ENCODE assay signal across 13 cellular contexts in genomic region chr12:56102683-56103065, GRCh38. TPM values are rescaled to one million over a fixed set of nuclear protein-coding genes. Genes with fewer than 3 reads are reported as not detected.
DNase-seq lines count a peak whose midpoint lies in the region; ATAC-seq and TF ChIP-seq lines count a peak whose summit lies in the region.
"Had no signal": no experiment of that assay in that cellular context is flagged by ENCODE, and none has a peak within 500 bp of the region (broad histone marks: within the 10 kb centered on the region; RNA-seq: fewer than 3 reads in every experiment).

No MANE protein-coding gene starts in this region.

- H3K36me3 ChIP-seq in PC-9 (ENCODE audit: low read depth), result peaks cover 20% of the 10 kb centered on the region
- peaks cover 11% of the 10 kb centered on the region for H3K36me3 ChIP-seq in effector memory CD4-positive, alpha-beta T cell (ENCODE audit: control insufficient read depth, insufficient read depth, low read length)
- H3K36me3 ChIP-seq in osteoblast (ENCODE audit: insufficient read depth, low read length), result peaks cover 12% of the 10 kb centered on the region

- peaks cover 25% of the 10 kb centered on the region for H3K4me1 ChIP-seq in PC-9 (replicated peaks; ENCODE audit: insufficient read depth)
- peaks cover 36% of the 10 kb centered on the region for H3K4me1 ChIP-seq in effector memory CD4-positive, alpha-beta T cell (ENCODE audit: control insufficient read depth, insufficient read depth, low read length, poor library complexity, severe bottlenecking)
- peaks cover 18% of the 10 kb centered on the region for H3K4me1 ChIP-seq in osteoblast (ENCODE audit: insufficient read depth, low read length)

- H3K27ac Mint-ChIP-seq in activated naive CD4-positive, alpha-beta T cell treated with anti-CD3 and anti-CD28 coated beads for 36 hours, result peak overlapping the region; percentile 99
- H3K27ac Mint-ChIP-seq in stimulated activated naive CD8-positive, alpha-beta T cell treated with anti-CD3 and anti-CD28 coated beads, Interleukin-15, amount 100 ng/mL, for 72 hours, result peak overlapping the region in 1 of 2 donors; percentile 98

- H3K9me3 Mint-ChIP-seq in activated naive CD4-positive, alpha-beta T cell treated with anti-CD3 and anti-CD28 coated beads for 36 hours, result no peaks in the 10 kb centered on the region
- no peaks in the 10 kb centered on the region for H3K9me3 Mint-ChIP-seq in stimulated activated naive CD8-positive, alpha-beta T cell treated with anti-CD3 and anti-CD28 coated beads, Interleukin-15, amount 100 ng/mL, for 72 hours

- intact Hi-C loops in activated naive CD4-positive, alpha-beta T cell treated with anti-CD3 and anti-CD28 coated beads for 36 hours (cut with micrococcal nuclease), result loop anchor here (5.0 kb wide), 1 partner anchor 105 kb away; the partner anchor contains the start of gene SUOX
- intact Hi-C loops in PC-9 (cut with micrococcal nuclease; ENCODE audit: unreplicated experiment), result no loop called here

- H3K27ac ChIP-seq in PC-9 (no peak overlapping the region; the same call in 1 of the 2 replicates), osteoblast (ENCODE audit: low read depth, low read length) (no peak overlapping the region)
- peak overlapping the region; percentile 87 for H3K27ac ChIP-seq in effector memory CD4-positive, alpha-beta T cell (ENCODE audit: insufficient read depth, low read length, poor library complexity, severe bottlenecking)
- H3K27ac ChIP-seq: brain microvascular endothelial cell, foreskin keratinocyte had no signal

- H3F3A ChIP-seq in PC-9 (ENCODE audit: insufficient read depth, low read depth), result peaks cover 53% of the 10 kb centered on the region

- H3K79me2 ChIP-seq in PC-9 (ENCODE audit: low read depth) (peaks cover 33% of the 10 kb centered on the region), osteoblast (ENCODE audit: insufficient read depth, low read length) (peaks cover 33% of the 10 kb centered on the region)

- H4K20me1 ChIP-seq in PC-9 (ENCODE audit: insufficient read depth) (peaks cover 15% of the 10 kb centered on the region), osteoblast (ENCODE audit: insufficient read depth, low read length) (peaks cover 3% of the 10 kb centered on the region)

- no peak for DNase-seq in activated naive CD4-positive, alpha-beta T cell treated with anti-CD3 and anti-CD28 coated beads for 36 hours
- no peak for DNase-seq in activated naive CD4-positive, alpha-beta T cell treated with Interleukin-2 at 50 U/mL for 16 hours
- DNase-seq in PC-9 (no peak), GM10266 (ENCODE audit: extremely low spot score) (no peak), cerebellar cortex (ENCODE audit: low spot score) (no peak), osteoblast (ENCODE audit: insufficient read length, low spot score, missing footprints) (no peak)
- no peak for DNase-seq in effector memory CD4-positive, alpha-beta T cell
- DNase-seq in stimulated activated naive CD8-positive, alpha-beta T cell treated with anti-CD3 and anti-CD28 coated beads, Interleukin-15, amount 100 ng/mL, for 72 hours, result no peak
- DNase-seq: brain microvascular endothelial cell; effector CD4-positive, alpha-beta T cell; foreskin keratinocyte; NCI-H748 treated with DMSO at 0.1 percent for 48 hours; SHP77 had no signal

- H3K27me3 ChIP-seq in PC-9 (ENCODE audit: insufficient read depth, low read depth) (no peaks in the 10 kb centered on the region), osteoblast (ENCODE audit: insufficient read depth, low read length) (no peaks in the 10 kb centered on the region)
- no peaks in the 10 kb centered on the region for H3K27me3 ChIP-seq in effector memory CD4-positive, alpha-beta T cell (replicated peaks; ENCODE audit: control insufficient read depth, insufficient read depth, low read length, poor library complexity, severe bottlenecking)
- H3K27me3 ChIP-seq: brain microvascular endothelial cell, foreskin keratinocyte had no signal

- peak overlapping the region; percentile 99 for H3K4me3 Mint-ChIP-seq in activated naive CD4-positive, alpha-beta T cell treated with anti-CD3 and anti-CD28 coated beads for 36 hours
- peak overlapping the region; percentile 96 to 97 for H3K4me3 Mint-ChIP-seq in stimulated activated naive CD8-positive, alpha-beta T cell treated with anti-CD3 and anti-CD28 coated beads, Interleukin-15, amount 100 ng/mL, for 72 hours

- H3K27me3 Mint-ChIP-seq in activated naive CD4-positive, alpha-beta T cell treated with anti-CD3 and anti-CD28 coated beads for 36 hours (ENCODE audit: low read depth), result no peaks in the 10 kb centered on the region
- H3K27me3 Mint-ChIP-seq in stimulated activated naive CD8-positive, alpha-beta T cell treated with anti-CD3 and anti-CD28 coated beads, Interleukin-15, amount 100 ng/mL, for 72 hours, result no peaks in the 10 kb centered on the region

- H3K4me2 ChIP-seq in PC-9 (peak overlapping the region; percentile 82; the same call in 1 of the 2 replicates), osteoblast (ENCODE audit: insufficient read depth, low read length) (no peak overlapping the region)

- no peaks in the 10 kb centered on the region for H3K9me2 ChIP-seq in PC-9 (ENCODE audit: insufficient read depth)

- POLR2A ChIA-PET in PC-9 (lab: Charles Lee; ENCODE audit: unreplicated experiment), result no interaction called here

- no peak for ATAC-seq in stimulated activated naive CD8-positive, alpha-beta T cell treated with anti-CD3 and anti-CD28 coated beads, Interleukin-15, amount 100 ng/mL, for 72 hours
- ATAC-seq: foreskin keratinocyte had no signal

- CTCF ChIA-PET in activated naive CD4-positive, alpha-beta T cell treated with anti-CD3 and anti-CD28 coated beads for 36 hours (lab: Charles Lee), result interaction anchor here (1.0 to 3.3 kb wide), 7 partner anchors 16 to 365 kb away, joined by 3 to 22 read pairs (median 7); partner anchors contain the start of gene ZC3H10
- CTCF ChIA-PET in PC-9 (lab: Charles Lee), result no interaction called here

- H2AFZ ChIP-seq in PC-9 (no peak overlapping the region), osteoblast (ENCODE audit: low read length) (no peak overlapping the region)

- TF ChIP-seq CTCF in PC-9 (conservative IDR thresholded peaks at IDR 0.05) (no peak), GM10266 (IDR thresholded peaks at IDR 0.05; ENCODE audit: control insufficient read depth, insufficient read depth, low read depth, missing control alignments) (no peak), osteoblast (IDR thresholded peaks at IDR 0.05; ENCODE audit: extremely low read depth, low read depth, low read length) (no peak)

- no peak overlapping the region for H3K4me3 ChIP-seq in PC-9
- H3K4me3 ChIP-seq in effector memory CD4-positive, alpha-beta T cell (ENCODE audit: insufficient read depth, low read depth, low read length, poor library complexity, severe bottlenecking), result peak overlapping the region; percentile 20
- no peak overlapping the region for H3K4me3 ChIP-seq in osteoblast (ENCODE audit: insufficient read depth, low read length)

- no peaks in the 10 kb centered on the region for H3K9me3 ChIP-seq in PC-9 (ENCODE audit: insufficient read depth, low read depth)
- H3K9me3 ChIP-seq in effector memory CD4-positive, alpha-beta T cell (ENCODE audit: control insufficient read depth, low read length), result no peaks in the 10 kb centered on the region
- no peaks in the 10 kb centered on the region for H3K9me3 ChIP-seq in osteoblast (ENCODE audit: low read depth, low read length)

- no TSS peak for BruUV-seq in PC-9 (replicated peaks; lab: Mats Ljungman, UMichigan)

- peaks cover 37% of the 10 kb centered on the region for H3K4me1 Mint-ChIP-seq in activated naive CD4-positive, alpha-beta T cell treated with anti-CD3 and anti-CD28 coated beads for 36 hours (ENCODE audit: low read depth)
- H3K4me1 Mint-ChIP-seq in stimulated activated naive CD8-positive, alpha-beta T cell treated with anti-CD3 and anti-CD28 coated beads, Interleukin-15, amount 100 ng/mL, for 72 hours, result peaks cover 56% of the 10 kb centered on the region

- H3K36me3 Mint-ChIP-seq in activated naive CD4-positive, alpha-beta T cell treated with anti-CD3 and anti-CD28 coated beads for 36 hours (ENCODE audit: low read depth), result peaks cover 30% of the 10 kb centered on the region

RNA-seq across cellular contexts. Expression of gene PA2G4, which starts 1.7 kb away (rescaled TPM):
- total RNA-seq in activated naive CD4-positive, alpha-beta T cell treated with anti-CD3 and anti-CD28 coated beads for 36 hours, result 100 to 1,000 TPM; 398 to 411 TPM
- total RNA-seq in PC-9 (2021) (120 and 159 TPM in 2 replicates), osteoblast (99.0 and 115 TPM in 2 replicates)

RNA-seq across cellular contexts. Expression of gene RPL41, which starts 13.8 kb away (rescaled TPM):
- 1,000 to 10,000 TPM; 5,971 to 6,299 TPM for total RNA-seq in activated naive CD4-positive, alpha-beta T cell treated with anti-CD3 and anti-CD28 coated beads for 36 hours
- total RNA-seq in PC-9 (2021) (3,423 and 4,460 TPM in 2 replicates), osteoblast (1,930 and 2,844 TPM in 2 replicates)

RNA-seq across cellular contexts. Expression of gene ZC3H10, which starts 15.4 kb away (rescaled TPM):
- 1 to 10 TPM; 6.4 to 6.6 TPM for total RNA-seq in activated naive CD4-positive, alpha-beta T cell treated with anti-CD3 and anti-CD28 coated beads for 36 hours
- total RNA-seq in PC-9 (2021) (4.4 and 6.5 TPM in 2 replicates), osteoblast (9.0 and 10.6 TPM in 2 replicates)

RNA-seq across cellular contexts. Expression of gene ERBB3, which starts 22.7 kb away (rescaled TPM):
- total RNA-seq in activated naive CD4-positive, alpha-beta T cell treated with anti-CD3 and anti-CD28 coated beads for 36 hours, result 1 to 10 TPM; 1.0 to 1.9 TPM
- total RNA-seq in PC-9 (2021) (127 and 145 TPM in 2 replicates), osteoblast (1.1 and 2.4 TPM in 2 replicates)

RNA-seq across cellular contexts. Expression of gene ESYT1, which starts 25.4 kb away (rescaled TPM):
- 10 to 100 TPM; 87.4 to 88.9 TPM for total RNA-seq in activated naive CD4-positive, alpha-beta T cell treated with anti-CD3 and anti-CD28 coated beads for 36 hours
- 46.1 and 52.2 TPM in 2 replicates for total RNA-seq in PC-9 (2021)
- 239 and 304 TPM in 2 replicates for total RNA-seq in osteoblast
